ENCODE assay signal across 1 cellular context in the genomic region with DNA sequence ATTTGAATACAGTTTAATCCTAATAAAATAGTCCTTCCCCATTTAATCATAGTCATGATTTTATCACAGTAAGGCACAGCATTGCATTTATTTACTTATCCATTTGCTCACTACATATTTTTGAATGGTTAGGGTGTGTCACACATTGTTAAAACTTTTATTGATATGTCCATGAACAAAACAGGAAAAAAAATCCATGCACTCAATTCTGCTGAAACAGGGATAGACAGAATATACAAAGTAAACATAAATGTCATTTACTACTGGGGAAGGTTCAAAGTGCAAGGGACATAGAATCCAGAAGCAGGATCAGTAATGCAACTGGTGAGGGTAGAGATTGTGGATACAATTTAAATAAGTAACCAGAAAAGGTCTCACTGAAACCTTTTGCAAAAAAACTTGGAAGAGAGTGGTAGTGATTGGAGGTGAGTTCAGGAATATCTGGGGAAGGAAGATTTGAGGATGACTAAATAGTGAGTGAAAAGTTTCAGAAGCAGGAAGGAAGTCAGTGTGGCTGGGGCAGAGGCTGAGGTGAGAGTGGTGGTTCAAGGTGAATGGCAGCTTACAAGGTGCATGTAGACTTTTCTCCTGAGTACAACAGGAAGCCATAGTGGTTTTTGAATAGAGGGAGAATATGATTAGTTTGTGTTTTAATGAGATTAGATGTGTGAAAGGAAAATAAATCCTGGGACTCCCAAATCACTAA.
TF ChIP-seq lines count a peak whose summit lies in the region.

No MANE protein-coding gene starts in this region.

TF ChIP-seq in HepG2, 621 proteins besides CTCF, POLR2A, EP300 and RAD21:
- TF ChIP-seq, protein P1, sequence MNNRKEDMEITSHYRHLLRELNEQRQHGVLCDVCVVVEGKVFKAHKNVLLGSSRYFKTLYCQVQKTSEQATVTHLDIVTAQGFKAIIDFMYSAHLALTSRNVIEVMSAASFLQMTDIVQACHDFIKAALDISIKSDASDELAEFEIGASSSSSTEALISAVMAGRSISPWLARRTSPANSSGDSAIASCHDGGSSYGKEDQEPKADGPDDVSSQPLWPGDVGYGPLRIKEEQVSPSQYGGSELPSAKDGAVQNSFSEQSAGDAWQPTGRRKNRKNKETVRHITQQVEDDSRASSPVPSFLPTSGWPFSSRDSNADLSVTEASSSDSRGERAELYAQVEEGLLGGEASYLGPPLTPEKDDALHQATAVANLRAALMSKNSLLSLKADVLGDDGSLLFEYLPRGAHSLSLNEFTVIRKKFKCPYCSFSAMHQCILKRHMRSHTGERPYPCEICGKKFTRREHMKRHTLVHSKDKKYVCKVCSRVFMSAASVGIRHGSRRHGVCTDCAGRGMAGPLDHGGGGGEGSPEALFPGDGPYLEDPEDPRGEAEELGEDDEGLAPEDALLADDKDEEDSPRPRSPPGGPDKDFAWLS (CRISPR knock-in tag; IDR thresholded peaks at IDR 0.05; ENCODE audit: borderline replicate concordance) = no peak
- TF ChIP-seq SMARCE1 (IDR thresholded peaks at IDR 0.05; ENCODE audit: borderline replicate concordance) (no peak), ZNF790 (CRISPR knock-in tag; IDR thresholded peaks at IDR 0.05; ENCODE audit: borderline replicate concordance) (no peak), TMF1 (CRISPR knock-in tag; IDR thresholded peaks at IDR 0.05; ENCODE audit: low read depth) (no peak), ZBTB21 (CRISPR knock-in tag; IDR thresholded peaks at IDR 0.05) (no peak), SIN3A (IDR thresholded peaks at IDR 0.05; ENCODE audit: borderline replicate concordance, low read depth, low read length) (no peak), SNAI1 (CRISPR knock-in tag; IDR thresholded peaks at IDR 0.05; ENCODE audit: borderline replicate concordance) (no peak), ZNF263 (CRISPR knock-in tag; IDR thresholded peaks at IDR 0.05) (no peak), ZNF562 (CRISPR knock-in tag; IDR thresholded peaks at IDR 0.05; ENCODE audit: borderline replicate concordance) (no peak), ZBTB3 (CRISPR knock-in tag; IDR thresholded peaks at IDR 0.05; ENCODE audit: borderline replicate concordance, low read depth) (no peak)
- TF ChIP-seq, protein P2, sequence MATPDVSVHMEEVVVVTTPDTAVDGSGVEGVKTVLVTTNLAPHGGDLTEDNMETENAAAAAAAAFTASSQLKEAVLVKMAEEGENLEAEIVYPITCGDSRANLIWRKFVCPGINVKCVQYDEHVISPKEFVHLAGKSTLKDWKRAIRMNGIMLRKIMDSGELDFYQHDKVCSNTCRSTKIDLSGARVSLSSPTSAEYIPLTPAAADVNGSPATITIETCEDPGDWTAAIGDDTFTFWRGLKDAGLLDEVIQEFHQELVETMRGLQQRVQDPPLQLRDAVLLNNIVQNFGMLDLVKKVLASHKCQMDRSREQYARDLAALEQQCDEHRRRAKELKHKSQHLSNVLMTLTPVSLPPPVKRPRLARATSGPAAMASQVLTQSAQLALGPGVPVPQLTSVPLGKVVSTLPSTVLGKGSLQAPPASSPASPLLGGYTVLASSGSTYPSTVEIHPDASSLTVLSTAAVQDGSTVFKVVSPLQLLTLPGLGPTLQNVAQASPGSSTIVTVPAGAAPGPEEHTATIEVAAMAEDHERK (CRISPR knock-in tag; IDR thresholded peaks at IDR 0.05; ENCODE audit: low read depth) = no peak
- TF ChIP-seq, protein P3, sequence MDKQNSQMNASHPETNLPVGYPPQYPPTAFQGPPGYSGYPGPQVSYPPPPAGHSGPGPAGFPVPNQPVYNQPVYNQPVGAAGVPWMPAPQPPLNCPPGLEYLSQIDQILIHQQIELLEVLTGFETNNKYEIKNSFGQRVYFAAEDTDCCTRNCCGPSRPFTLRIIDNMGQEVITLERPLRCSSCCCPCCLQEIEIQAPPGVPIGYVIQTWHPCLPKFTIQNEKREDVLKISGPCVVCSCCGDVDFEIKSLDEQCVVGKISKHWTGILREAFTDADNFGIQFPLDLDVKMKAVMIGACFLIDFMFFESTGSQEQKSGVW (CRISPR knock-in tag; IDR thresholded peaks at IDR 0.05; ENCODE audit: borderline replicate concordance) = no peak
- TF ChIP-seq, protein P4, sequence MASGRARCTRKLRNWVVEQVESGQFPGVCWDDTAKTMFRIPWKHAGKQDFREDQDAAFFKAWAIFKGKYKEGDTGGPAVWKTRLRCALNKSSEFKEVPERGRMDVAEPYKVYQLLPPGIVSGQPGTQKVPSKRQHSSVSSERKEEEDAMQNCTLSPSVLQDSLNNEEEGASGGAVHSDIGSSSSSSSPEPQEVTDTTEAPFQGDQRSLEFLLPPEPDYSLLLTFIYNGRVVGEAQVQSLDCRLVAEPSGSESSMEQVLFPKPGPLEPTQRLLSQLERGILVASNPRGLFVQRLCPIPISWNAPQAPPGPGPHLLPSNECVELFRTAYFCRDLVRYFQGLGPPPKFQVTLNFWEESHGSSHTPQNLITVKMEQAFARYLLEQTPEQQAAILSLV (CRISPR knock-in tag; IDR thresholded peaks at IDR 0.05; ENCODE audit: borderline replicate concordance) = no peak
